In the genomic region with DNA sequence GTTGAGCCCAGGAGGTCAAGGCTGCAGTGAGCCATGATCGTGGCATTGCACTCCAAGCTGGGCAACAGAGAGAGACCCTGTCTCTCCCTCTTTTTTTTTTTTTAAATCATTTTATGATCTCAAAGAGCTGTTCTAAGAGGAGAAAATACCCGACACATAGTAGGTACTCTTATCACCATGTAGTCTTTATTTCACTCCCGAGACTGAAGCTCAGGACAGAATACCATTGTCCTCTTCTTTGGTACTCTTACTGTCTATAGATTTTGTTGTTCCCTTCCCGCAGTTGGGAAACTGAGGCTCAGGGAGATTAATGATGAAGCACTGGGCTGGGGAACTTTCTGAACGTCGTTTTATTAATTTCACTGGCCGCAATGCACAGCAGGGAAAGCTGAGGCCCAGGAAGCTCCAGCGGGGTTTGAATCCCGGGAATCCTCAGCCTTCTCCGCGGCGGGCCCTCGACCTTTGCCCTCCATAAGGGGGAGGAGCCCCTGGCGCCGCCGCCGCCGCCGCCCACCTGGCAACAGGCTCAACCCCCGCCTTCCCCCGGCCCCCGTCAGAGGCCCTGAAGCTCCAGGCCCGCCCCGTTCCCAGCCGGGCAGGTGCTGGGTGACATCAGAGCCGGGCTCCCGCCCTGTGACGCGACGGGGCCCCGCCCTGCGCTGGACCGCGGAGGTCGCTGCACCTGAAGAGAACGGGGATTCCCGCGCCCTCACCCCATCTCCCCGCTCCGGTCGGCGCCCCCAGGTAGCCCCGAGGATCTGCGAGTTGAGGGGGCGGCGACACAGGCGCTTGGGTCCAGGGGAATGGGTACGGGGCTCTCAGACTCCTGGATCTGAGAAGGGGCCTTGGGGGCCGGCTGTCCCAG, we compare ENCODE assay signal across 1 cellular context.
TF ChIP-seq lines count a peak whose summit lies in the region.

No MANE protein-coding gene starts in this region.

TF ChIP-seq in H1, 55 proteins besides CTCF, POLR2A, EP300 and RAD21:
- TF ChIP-seq, protein P1, sequence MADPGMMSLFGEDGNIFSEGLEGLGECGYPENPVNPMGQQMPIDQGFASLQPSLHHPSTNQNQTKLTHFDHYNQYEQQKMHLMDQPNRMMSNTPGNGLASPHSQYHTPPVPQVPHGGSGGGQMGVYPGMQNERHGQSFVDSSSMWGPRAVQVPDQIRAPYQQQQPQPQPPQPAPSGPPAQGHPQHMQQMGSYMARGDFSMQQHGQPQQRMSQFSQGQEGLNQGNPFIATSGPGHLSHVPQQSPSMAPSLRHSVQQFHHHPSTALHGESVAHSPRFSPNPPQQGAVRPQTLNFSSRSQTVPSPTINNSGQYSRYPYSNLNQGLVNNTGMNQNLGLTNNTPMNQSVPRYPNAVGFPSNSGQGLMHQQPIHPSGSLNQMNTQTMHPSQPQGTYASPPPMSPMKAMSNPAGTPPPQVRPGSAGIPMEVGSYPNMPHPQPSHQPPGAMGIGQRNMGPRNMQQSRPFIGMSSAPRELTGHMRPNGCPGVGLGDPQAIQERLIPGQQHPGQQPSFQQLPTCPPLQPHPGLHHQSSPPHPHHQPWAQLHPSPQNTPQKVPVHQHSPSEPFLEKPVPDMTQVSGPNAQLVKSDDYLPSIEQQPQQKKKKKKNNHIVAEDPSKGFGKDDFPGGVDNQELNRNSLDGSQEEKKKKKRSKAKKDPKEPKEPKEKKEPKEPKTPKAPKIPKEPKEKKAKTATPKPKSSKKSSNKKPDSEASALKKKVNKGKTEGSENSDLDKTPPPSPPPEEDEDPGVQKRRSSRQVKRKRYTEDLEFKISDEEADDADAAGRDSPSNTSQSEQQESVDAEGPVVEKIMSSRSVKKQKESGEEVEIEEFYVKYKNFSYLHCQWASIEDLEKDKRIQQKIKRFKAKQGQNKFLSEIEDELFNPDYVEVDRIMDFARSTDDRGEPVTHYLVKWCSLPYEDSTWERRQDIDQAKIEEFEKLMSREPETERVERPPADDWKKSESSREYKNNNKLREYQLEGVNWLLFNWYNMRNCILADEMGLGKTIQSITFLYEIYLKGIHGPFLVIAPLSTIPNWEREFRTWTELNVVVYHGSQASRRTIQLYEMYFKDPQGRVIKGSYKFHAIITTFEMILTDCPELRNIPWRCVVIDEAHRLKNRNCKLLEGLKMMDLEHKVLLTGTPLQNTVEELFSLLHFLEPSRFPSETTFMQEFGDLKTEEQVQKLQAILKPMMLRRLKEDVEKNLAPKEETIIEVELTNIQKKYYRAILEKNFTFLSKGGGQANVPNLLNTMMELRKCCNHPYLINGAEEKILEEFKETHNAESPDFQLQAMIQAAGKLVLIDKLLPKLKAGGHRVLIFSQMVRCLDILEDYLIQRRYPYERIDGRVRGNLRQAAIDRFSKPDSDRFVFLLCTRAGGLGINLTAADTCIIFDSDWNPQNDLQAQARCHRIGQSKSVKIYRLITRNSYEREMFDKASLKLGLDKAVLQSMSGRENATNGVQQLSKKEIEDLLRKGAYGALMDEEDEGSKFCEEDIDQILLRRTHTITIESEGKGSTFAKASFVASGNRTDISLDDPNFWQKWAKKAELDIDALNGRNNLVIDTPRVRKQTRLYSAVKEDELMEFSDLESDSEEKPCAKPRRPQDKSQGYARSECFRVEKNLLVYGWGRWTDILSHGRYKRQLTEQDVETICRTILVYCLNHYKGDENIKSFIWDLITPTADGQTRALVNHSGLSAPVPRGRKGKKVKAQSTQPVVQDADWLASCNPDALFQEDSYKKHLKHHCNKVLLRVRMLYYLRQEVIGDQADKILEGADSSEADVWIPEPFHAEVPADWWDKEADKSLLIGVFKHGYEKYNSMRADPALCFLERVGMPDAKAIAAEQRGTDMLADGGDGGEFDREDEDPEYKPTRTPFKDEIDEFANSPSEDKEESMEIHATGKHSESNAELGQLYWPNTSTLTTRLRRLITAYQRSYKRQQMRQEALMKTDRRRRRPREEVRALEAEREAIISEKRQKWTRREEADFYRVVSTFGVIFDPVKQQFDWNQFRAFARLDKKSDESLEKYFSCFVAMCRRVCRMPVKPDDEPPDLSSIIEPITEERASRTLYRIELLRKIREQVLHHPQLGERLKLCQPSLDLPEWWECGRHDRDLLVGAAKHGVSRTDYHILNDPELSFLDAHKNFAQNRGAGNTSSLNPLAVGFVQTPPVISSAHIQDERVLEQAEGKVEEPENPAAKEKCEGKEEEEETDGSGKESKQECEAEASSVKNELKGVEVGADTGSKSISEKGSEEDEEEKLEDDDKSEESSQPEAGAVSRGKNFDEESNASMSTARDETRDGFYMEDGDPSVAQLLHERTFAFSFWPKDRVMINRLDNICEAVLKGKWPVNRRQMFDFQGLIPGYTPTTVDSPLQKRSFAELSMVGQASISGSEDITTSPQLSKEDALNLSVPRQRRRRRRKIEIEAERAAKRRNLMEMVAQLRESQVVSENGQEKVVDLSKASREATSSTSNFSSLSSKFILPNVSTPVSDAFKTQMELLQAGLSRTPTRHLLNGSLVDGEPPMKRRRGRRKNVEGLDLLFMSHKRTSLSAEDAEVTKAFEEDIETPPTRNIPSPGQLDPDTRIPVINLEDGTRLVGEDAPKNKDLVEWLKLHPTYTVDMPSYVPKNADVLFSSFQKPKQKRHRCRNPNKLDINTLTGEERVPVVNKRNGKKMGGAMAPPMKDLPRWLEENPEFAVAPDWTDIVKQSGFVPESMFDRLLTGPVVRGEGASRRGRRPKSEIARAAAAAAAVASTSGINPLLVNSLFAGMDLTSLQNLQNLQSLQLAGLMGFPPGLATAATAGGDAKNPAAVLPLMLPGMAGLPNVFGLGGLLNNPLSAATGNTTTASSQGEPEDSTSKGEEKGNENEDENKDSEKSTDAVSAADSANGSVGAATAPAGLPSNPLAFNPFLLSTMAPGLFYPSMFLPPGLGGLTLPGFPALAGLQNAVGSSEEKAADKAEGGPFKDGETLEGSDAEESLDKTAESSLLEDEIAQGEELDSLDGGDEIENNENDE (IDR thresholded peaks at IDR 0.05; ENCODE audit: insufficient replicate concordance, low read length) = no peak
- TF ChIP-seq, protein P2, sequence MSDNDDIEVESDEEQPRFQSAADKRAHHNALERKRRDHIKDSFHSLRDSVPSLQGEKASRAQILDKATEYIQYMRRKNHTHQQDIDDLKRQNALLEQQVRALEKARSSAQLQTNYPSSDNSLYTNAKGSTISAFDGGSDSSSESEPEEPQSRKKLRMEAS (IDR thresholded peaks at IDR 0.05) = peak; percentile 31; the same call in 1 of the 2 replicates
- TF ChIP-seq ASH2L (IDR thresholded peaks at IDR 0.05; ENCODE audit: low read length) = peak; percentile 22
- 0 out of 2 replicates have a peak, but pooled peaks have one; percentile 7 for TF ChIP-seq JUND (IDR thresholded peaks at IDR 0.05; ENCODE audit: low read length)
- TF ChIP-seq SP1 (IDR thresholded peaks at IDR 0.05; ENCODE audit: low read depth, low read length) = no peak
- TF ChIP-seq, protein P3, sequence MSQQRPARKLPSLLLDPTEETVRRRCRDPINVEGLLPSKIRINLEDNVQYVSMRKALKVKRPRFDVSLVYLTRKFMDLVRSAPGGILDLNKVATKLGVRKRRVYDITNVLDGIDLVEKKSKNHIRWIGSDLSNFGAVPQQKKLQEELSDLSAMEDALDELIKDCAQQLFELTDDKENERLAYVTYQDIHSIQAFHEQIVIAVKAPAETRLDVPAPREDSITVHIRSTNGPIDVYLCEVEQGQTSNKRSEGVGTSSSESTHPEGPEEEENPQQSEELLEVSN (IDR thresholded peaks at IDR 0.05) = peak; percentile 69
- TF ChIP-seq TAF1 (IDR thresholded peaks at IDR 0.05; ENCODE audit: low read depth, low read length) = 0 out of 2 replicates have a peak, but pooled peaks have one; percentile 23
- peak; percentile 30 for TF ChIP-seq KDM4A (IDR thresholded peaks at IDR 0.05; ENCODE audit: low read depth, low read length, severe bottlenecking)
- peak; percentile 90 for TF ChIP-seq CREB1 (IDR thresholded peaks at IDR 0.05)
- no peak for TF ChIP-seq RBBP5 (IDR thresholded peaks at IDR 0.05; ENCODE audit: borderline replicate concordance, low read depth, low read length)
